Comparison of ENCODE assay signal across 11 cellular contexts in genomic region chr4:74235135-74235534, GRCh38.
DNase-seq lines count a peak whose midpoint lies in the region; ATAC-seq and TF ChIP-seq lines count a peak whose summit lies in the region.
"Had no signal": no experiment of that assay in that cellular context is flagged by ENCODE, and none has a peak within 500 bp of the region (broad histone marks: within the 10 kb centered on the region; RNA-seq: fewer than 3 reads in every experiment).

No MANE protein-coding gene starts in this region.

- peaks cover 3% of the 10 kb centered on the region for H3K9me3 Mint-ChIP-seq in memory B cell
- no peaks in the 10 kb centered on the region for H3K9me3 Mint-ChIP-seq in effector memory CD8-positive, alpha-beta T cell
- no peaks in the 10 kb centered on the region for H3K9me3 Mint-ChIP-seq in activated CD4-positive, alpha-beta T cell treated with anti-CD3 and anti-CD28 coated beads, Interleukin-2, amount 10 ng/mL, durations not matched to agents 7 days and 5 days

- ATAC-seq in HG02678 (IDR thresholded peaks at IDR 0.05; ENCODE audit: unreplicated experiment) (peak; percentile 72), HG03558 (IDR thresholded peaks at IDR 0.05; ENCODE audit: extremely low read depth, unreplicated experiment) (peak; percentile 46), memory B cell (ENCODE audit: low read depth) (peak; percentile 60)
- no peak for ATAC-seq in effector memory CD8-positive, alpha-beta T cell (replicated peaks)

- peaks cover 5% of the 10 kb centered on the region for H3K4me1 Mint-ChIP-seq in memory B cell
- H3K4me1 Mint-ChIP-seq in effector memory CD8-positive, alpha-beta T cell (ENCODE audit: low read depth in 2 of 2) = no peaks in the 10 kb centered on the region
- peaks cover 19% of the 10 kb centered on the region for H3K4me1 Mint-ChIP-seq in activated CD4-positive, alpha-beta T cell treated with anti-CD3 and anti-CD28 coated beads, Interleukin-2, amount 10 ng/mL, durations not matched to agents 7 days and 5 days

- H3K27ac Mint-ChIP-seq in memory B cell = no peak overlapping the region
- no peak overlapping the region for H3K27ac Mint-ChIP-seq in effector memory CD8-positive, alpha-beta T cell
- no peak overlapping the region for H3K27ac Mint-ChIP-seq in activated CD4-positive, alpha-beta T cell treated with anti-CD3 and anti-CD28 coated beads, Interleukin-2, amount 10 ng/mL, durations not matched to agents 7 days and 5 days

- no peaks in the 10 kb centered on the region for H3K27me3 Mint-ChIP-seq in memory B cell
- no peaks in the 10 kb centered on the region for H3K27me3 Mint-ChIP-seq in effector memory CD8-positive, alpha-beta T cell
- H3K27me3 Mint-ChIP-seq in activated CD4-positive, alpha-beta T cell treated with anti-CD3 and anti-CD28 coated beads, Interleukin-2, amount 10 ng/mL, durations not matched to agents 7 days and 5 days = no peaks in the 10 kb centered on the region

- H3K36me3 Mint-ChIP-seq in memory B cell = peaks cover 4% of the 10 kb centered on the region
- H3K36me3 Mint-ChIP-seq in effector memory CD8-positive, alpha-beta T cell (ENCODE audit: insufficient read depth) = no peaks in the 10 kb centered on the region
- no peaks in the 10 kb centered on the region for H3K36me3 Mint-ChIP-seq in activated CD4-positive, alpha-beta T cell treated with anti-CD3 and anti-CD28 coated beads, Interleukin-2, amount 10 ng/mL, durations not matched to agents 7 days and 5 days (ENCODE audit: low read depth)

- DNase-seq in DMS153 (lab: John Stamatoyannopoulos, UW) = peak; percentile 8
- DNase-seq in DMS153 treated with DMSO at 0.1 percent for 48 hours (lab: John Stamatoyannopoulos, UW; ENCODE audit: unreplicated experiment) = no peak
- no peak for DNase-seq in memory B cell (ENCODE audit: low spot score in 2 of 2)
- no peak for DNase-seq in effector memory CD8-positive, alpha-beta T cell
- DNase-seq in activated CD4-positive, alpha-beta T cell treated with anti-CD3 and anti-CD28 coated beads, Interleukin-2, amount 10 ng/mL, durations not matched to agents 7 days and 5 days = no peak
- no peak for DNase-seq in GM20000 (ENCODE audit: low spot score)
- DNase-seq: NCI-H1092 treated with DMSO at 0.1 percent for 48 hours, PC-9, T-helper 9 cell had no signal

- no peak for TF ChIP-seq CTCF in GM20000 (IDR thresholded peaks at IDR 0.05; ENCODE audit: extremely low read depth, missing control alignments)

- no peak overlapping the region for H3K4me3 Mint-ChIP-seq in memory B cell
- H3K4me3 Mint-ChIP-seq in effector memory CD8-positive, alpha-beta T cell = no peak overlapping the region
- H3K4me3 Mint-ChIP-seq in activated CD4-positive, alpha-beta T cell treated with anti-CD3 and anti-CD28 coated beads, Interleukin-2, amount 10 ng/mL, durations not matched to agents 7 days and 5 days = no peak overlapping the region

- POLR2A ChIA-PET in activated CD4-positive, alpha-beta T cell treated with anti-CD3 and anti-CD28 coated beads, Interleukin-2, amount 10 ng/mL, durations not matched to agents 7 days and 5 days (lab: Charles Lee) = no interaction called here

- CTCF ChIA-PET in activated CD4-positive, alpha-beta T cell treated with anti-CD3 and anti-CD28 coated beads, Interleukin-2, amount 10 ng/mL, durations not matched to agents 7 days and 5 days (lab: Charles Lee) = no interaction called here
